ENCODE assay signal across 1 cellular context in genomic region chr7:44796504-44797328, GRCh38.
TF ChIP-seq lines count a peak whose summit lies in the region.

Gene PPIA (plus strand): TSS chr7:44796681. CDS start chr7:44796725, 44 bp downstream.

TF ChIP-seq in K562, 482 proteins besides CTCF, POLR2A, EP300 and RAD21 (continued from another document and continues in another):
- TF ChIP-seq, protein P1, sequence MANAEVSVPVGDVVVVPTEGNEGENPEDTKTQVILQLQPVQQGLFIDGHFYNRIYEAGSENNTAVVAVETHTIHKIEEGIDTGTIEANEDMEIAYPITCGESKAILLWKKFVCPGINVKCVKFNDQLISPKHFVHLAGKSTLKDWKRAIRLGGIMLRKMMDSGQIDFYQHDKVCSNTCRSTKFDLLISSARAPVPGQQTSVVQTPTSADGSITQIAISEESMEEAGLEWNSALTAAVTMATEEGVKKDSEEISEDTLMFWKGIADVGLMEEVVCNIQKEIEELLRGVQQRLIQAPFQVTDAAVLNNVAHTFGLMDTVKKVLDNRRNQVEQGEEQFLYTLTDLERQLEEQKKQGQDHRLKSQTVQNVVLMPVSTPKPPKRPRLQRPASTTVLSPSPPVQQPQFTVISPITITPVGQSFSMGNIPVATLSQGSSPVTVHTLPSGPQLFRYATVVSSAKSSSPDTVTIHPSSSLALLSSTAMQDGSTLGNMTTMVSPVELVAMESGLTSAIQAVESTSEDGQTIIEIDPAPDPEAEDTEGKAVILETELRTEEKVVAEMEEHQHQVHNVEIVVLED (CRISPR knock-in tag; IDR thresholded peaks at IDR 0.05): peak; percentile 31
- TF ChIP-seq CXXC5 (CRISPR knock-in tag; IDR thresholded peaks at IDR 0.05) (peak; percentile 96), PCBP1 (IDR thresholded peaks at IDR 0.05; ENCODE audit: low read depth, low read length, poor library complexity, severe bottlenecking) (peak; percentile 97), GTF3C2 (IDR thresholded peaks at IDR 0.05; ENCODE audit: borderline replicate concordance, extremely low read depth, insufficient read length) (no peak), CSDE1 (IDR thresholded peaks at IDR 0.05) (peak in 1 of 2 experiments; percentile 80; a peak in 1 of 4 replicates), SRSF9 (IDR thresholded peaks at IDR 0.05; ENCODE audit: borderline replicate concordance, low read depth, low read length) (no peak), IRF2 (CRISPR knock-in tag; IDR thresholded peaks at IDR 0.05) (no peak), ZNF316 (IDR thresholded peaks at IDR 0.05) (no peak), ZNF184 (CRISPR knock-in tag; IDR thresholded peaks at IDR 0.05) (no peak), NCOA6 (IDR thresholded peaks at IDR 0.05) (peak; percentile 67; the same call in 1 of the 2 replicates), LCOR (CRISPR knock-in tag; IDR thresholded peaks at IDR 0.05) (peak; percentile 75; the same call in 1 of the 2 replicates), CBFA2T3 (IDR thresholded peaks at IDR 0.05) (no peak; the same call in 1 of the 2 replicates), HNRNPL (IDR thresholded peaks at IDR 0.05; ENCODE audit: low read depth, low read length) (peak; percentile 78), ZFX (CRISPR knock-in tag; IDR thresholded peaks at IDR 0.05) (peak; percentile 87; the same call in 1 of the 2 replicates), ZNF431 (CRISPR knock-in tag; IDR thresholded peaks at IDR 0.05) (peak; percentile 61; the same call in 1 of the 2 replicates), TAF1 (IDR thresholded peaks at IDR 0.05; ENCODE audit: control insufficient read depth, extremely low read depth, insufficient read depth, low read length, severe bottlenecking) (peak; percentile 94), MCM5 (IDR thresholded peaks at IDR 0.05; ENCODE audit: low read depth) (no peak), ERF (CRISPR knock-in tag; IDR thresholded peaks at IDR 0.05) (peak; percentile 86; the same call in 1 of the 2 replicates), NFE2 (IDR thresholded peaks at IDR 0.05; ENCODE audit: low read depth) (no peak), NELFE (IDR thresholded peaks at IDR 0.05; ENCODE audit: insufficient read depth, insufficient read length) (no peak), KAT8 (IDR thresholded peaks at IDR 0.05; ENCODE audit: low read depth) (peak; percentile 87), FOXA3 (CRISPR knock-in tag; conservative IDR thresholded peaks at IDR 0.05 in 1 of 2, IDR thresholded peaks at IDR 0.05 in 1 of 2) (0 out of 4 replicates have a peak, but pooled peaks of 1 of the 2 experiments have one; percentile 66), MEF2A (IDR thresholded peaks at IDR 0.05; ENCODE audit: control insufficient read depth, low read depth, low read length) (no peak), ZFPM2 (CRISPR knock-in tag; IDR thresholded peaks at IDR 0.05) (peak; percentile 62; the same call in 1 of the 2 replicates), MED1 (CRISPR knock-in tag; IDR thresholded peaks at IDR 0.05; ENCODE audit: borderline replicate concordance) (0 out of 2 replicates have a peak, but pooled peaks have one; percentile 75), NFRKB (IDR thresholded peaks at IDR 0.05; ENCODE audit: low read depth) (peak; percentile 88), ZNF3 (CRISPR knock-in tag; IDR thresholded peaks at IDR 0.05) (no peak), NR2F6 (CRISPR knock-in tag; IDR thresholded peaks at IDR 0.05) (no peak), EWSR1 (IDR thresholded peaks at IDR 0.05; ENCODE audit: borderline replicate concordance, low read depth, partially characterized antibody) (no peak), ELF1 (tag; IDR thresholded peaks at IDR 0.05) (no peak; the same call in 1 of the 2 replicates), PRDM10 (IDR thresholded peaks at IDR 0.05; ENCODE audit: partially characterized antibody) (no peak), PYGO2 (tag; IDR thresholded peaks at IDR 0.05) (no peak), ZNF780A (CRISPR knock-in tag; IDR thresholded peaks at IDR 0.05) (no peak), PHB2 (IDR thresholded peaks at IDR 0.05; ENCODE audit: low read depth) (no peak), SIX5 (IDR thresholded peaks at IDR 0.05; ENCODE audit: borderline replicate concordance in 1 of 2, insufficient read depth in 1 of 2, low read depth in 1 of 2, low read length in 2 of 2) (no peak), PHF21A (IDR thresholded peaks at IDR 0.05; ENCODE audit: borderline replicate concordance, low read depth) (no peak), CHD1 (IDR thresholded peaks at IDR 0.05; ENCODE audit: low read length) (peak; percentile 94), KHSRP (IDR thresholded peaks at IDR 0.05) (no peak), ZNF197 (CRISPR knock-in tag; IDR thresholded peaks at IDR 0.05; ENCODE audit: low read depth) (peak; percentile 8; the same call in 1 of the 2 replicates), HBP1 (CRISPR knock-in tag; IDR thresholded peaks at IDR 0.05) (no peak; the same call in 1 of the 2 replicates), ZNF239 (CRISPR knock-in tag; IDR thresholded peaks at IDR 0.05) (no peak), CEBPZ (IDR thresholded peaks at IDR 0.05; ENCODE audit: borderline replicate concordance, low read depth, low read length) (no peak), ZNF143 (CRISPR knock-in tag; IDR thresholded peaks at IDR 0.05) (peak; percentile 58; the same call in 1 of the 2 replicates), TAL1 (IDR thresholded peaks at IDR 0.05) (no peak), HDAC2 (IDR thresholded peaks at IDR 0.05) (no peak; the same call in 1 of the 2 replicates)
- TF ChIP-seq, protein P2, sequence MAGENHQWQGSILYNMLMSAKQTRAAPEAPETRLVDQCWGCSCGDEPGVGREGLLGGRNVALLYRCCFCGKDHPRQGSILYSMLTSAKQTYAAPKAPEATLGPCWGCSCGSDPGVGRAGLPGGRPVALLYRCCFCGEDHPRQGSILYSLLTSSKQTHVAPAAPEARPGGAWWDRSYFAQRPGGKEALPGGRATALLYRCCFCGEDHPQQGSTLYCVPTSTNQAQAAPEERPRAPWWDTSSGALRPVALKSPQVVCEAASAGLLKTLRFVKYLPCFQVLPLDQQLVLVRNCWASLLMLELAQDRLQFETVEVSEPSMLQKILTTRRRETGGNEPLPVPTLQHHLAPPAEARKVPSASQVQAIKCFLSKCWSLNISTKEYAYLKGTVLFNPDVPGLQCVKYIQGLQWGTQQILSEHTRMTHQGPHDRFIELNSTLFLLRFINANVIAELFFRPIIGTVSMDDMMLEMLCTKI (IDR thresholded peaks at IDR 0.05; ENCODE audit: partially characterized antibody): no peak
- TF ChIP-seq, protein P3, sequence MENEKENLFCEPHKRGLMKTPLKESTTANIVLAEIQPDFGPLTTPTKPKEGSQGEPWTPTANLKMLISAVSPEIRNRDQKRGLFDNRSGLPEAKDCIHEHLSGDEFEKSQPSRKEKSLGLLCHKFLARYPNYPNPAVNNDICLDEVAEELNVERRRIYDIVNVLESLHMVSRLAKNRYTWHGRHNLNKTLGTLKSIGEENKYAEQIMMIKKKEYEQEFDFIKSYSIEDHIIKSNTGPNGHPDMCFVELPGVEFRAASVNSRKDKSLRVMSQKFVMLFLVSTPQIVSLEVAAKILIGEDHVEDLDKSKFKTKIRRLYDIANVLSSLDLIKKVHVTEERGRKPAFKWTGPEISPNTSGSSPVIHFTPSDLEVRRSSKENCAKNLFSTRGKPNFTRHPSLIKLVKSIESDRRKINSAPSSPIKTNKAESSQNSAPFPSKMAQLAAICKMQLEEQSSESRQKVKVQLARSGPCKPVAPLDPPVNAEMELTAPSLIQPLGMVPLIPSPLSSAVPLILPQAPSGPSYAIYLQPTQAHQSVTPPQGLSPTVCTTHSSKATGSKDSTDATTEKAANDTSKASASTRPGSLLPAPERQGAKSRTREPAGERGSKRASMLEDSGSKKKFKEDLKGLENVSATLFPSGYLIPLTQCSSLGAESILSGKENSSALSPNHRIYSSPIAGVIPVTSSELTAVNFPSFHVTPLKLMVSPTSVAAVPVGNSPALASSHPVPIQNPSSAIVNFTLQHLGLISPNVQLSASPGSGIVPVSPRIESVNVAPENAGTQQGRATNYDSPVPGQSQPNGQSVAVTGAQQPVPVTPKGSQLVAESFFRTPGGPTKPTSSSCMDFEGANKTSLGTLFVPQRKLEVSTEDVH (IDR thresholded peaks at IDR 0.05; ENCODE audit: low read depth, partially characterized antibody): no peak
- TF ChIP-seq, protein P4, sequence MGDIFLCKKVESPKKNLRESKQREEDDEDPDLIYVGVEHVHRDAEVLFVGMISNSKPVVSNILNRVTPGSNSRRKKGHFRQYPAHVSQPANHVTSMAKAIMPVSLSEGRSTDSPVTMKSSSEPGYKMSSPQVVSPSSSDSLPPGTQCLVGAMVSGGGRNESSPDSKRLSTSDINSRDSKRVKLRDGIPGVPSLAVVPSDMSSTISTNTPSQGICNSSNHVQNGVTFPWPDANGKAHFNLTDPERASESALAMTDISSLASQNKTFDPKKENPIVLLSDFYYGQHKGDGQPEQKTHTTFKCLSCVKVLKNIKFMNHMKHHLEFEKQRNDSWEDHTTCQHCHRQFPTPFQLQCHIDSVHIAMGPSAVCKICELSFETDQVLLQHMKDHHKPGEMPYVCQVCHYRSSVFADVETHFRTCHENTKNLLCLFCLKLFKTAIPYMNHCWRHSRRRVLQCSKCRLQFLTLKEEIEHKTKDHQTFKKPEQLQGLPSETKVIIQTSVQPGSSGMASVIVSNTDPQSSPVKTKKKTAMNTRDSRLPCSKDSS (IDR thresholded peaks at IDR 0.05; ENCODE audit: low read depth, partially characterized antibody): no peak
